ENCODE assay signal across 1 cellular context in genomic region chr2:47767880-47768609, GRCh38.
TF ChIP-seq lines count a peak whose summit lies in the region.

No MANE protein-coding gene starts in this region.

TF ChIP-seq in GM23338, 12 proteins besides CTCF, POLR2A, EP300 and RAD21 (continued from another document):
- no peak for TF ChIP-seq ZNF462 (CRISPR knock-in tag; IDR thresholded peaks at IDR 0.05)
